1 cellular context compared by ENCODE assay signal in genomic region chr3:126578702-126579101, GRCh38.
TF ChIP-seq lines count a peak whose summit lies in the region.

No MANE protein-coding gene starts in this region.

TF ChIP-seq in HepG2, 621 proteins besides CTCF, POLR2A, EP300 and RAD21:
- TF ChIP-seq XBP1 (CRISPR knock-in tag; IDR thresholded peaks at IDR 0.05) (no peak), ZBTB43 (CRISPR knock-in tag; conservative IDR thresholded peaks at IDR 0.05) (no peak)
TF ChIP-seq in HepG2: peak in this region for 0.
